Comparison of ENCODE assay signal across 18 cellular contexts in the genomic region with DNA sequence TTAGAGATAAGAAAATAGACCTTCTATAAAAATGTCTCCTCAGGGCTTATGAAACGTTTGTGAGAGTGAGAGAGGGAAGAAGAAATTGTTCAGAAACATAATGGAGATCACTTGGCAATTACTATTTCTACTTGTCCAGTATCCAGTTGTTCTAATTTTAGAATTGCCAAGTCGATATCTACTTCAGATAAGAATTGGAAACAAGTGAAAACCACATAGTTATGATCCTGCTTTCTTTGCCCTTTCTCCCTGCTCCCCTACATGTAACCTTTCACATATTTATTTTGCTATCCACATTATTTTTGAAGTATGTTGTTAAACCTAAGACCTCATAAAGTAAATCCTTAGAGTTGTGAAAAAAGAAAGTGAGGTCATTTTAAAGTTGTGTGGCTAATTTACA.
DNase-seq lines count a peak whose midpoint lies in the region; ATAC-seq and TF ChIP-seq lines count a peak whose summit lies in the region.
"Had no signal": no experiment of that assay in that cellular context is flagged by ENCODE, and none has a peak within 500 bp of the region (broad histone marks: within the 10 kb centered on the region; RNA-seq: fewer than 3 reads in every experiment).

No MANE protein-coding gene starts in this region.

- dilution Hi-C loops in mammary epithelial cell (cut with HindIII; ENCODE audit: low sequenced_read_pairs), result no loop called here

- H3K27me3 ChIP-seq in ACC112 (ENCODE audit: insufficient read depth, low read length) (no peaks in the 10 kb centered on the region), left lung (no peaks in the 10 kb centered on the region), BE2C (no peaks in the 10 kb centered on the region), mammary epithelial cell (ENCODE audit: insufficient read depth, low read length) (no peaks in the 10 kb centered on the region)
- H3K27me3 ChIP-seq: BLaER1 had no signal

- peak overlapping the region in 3 of 4 donors; percentile 58 to 85 (median 79) for H3K4me3 Mint-ChIP-seq in IgD-negative memory B cell
- H3K4me3 Mint-ChIP-seq in stimulated activated memory B cell treated with anti-CD40 and anti-IgM and Interleukin-4, amounts not matched to agents 10 μg/mL and 1 μg/mL and 100 μg/mL, for 72 hours, result peak overlapping the region; percentile 33
- H3K4me3 Mint-ChIP-seq: CD4-positive, CD25-positive, alpha-beta regulatory T cell; CD8-positive, alpha-beta T cell had no signal

- no peaks in the 10 kb centered on the region for H3K27me3 Mint-ChIP-seq in IgD-negative memory B cell
- no peaks in the 10 kb centered on the region for H3K27me3 Mint-ChIP-seq in stimulated activated memory B cell treated with anti-CD40 and anti-IgM and Interleukin-4, amounts not matched to agents 10 μg/mL and 1 μg/mL and 100 μg/mL, for 72 hours
- H3K27me3 Mint-ChIP-seq: CD4-positive, CD25-positive, alpha-beta regulatory T cell had no signal

- no peaks in the 10 kb centered on the region for H3K79me2 ChIP-seq in ACC112 (ENCODE audit: control insufficient read depth, insufficient read depth, low read length, unreplicated experiment)
- no peaks in the 10 kb centered on the region for H3K79me2 ChIP-seq in mammary epithelial cell (ENCODE audit: insufficient read depth, low read length)

- DNase-seq in left lung, result no peak
- no peak for DNase-seq in BE2C
- no peak for DNase-seq in NCI-H524 treated with DMSO at 0.1 percent for 48 hours (lab: John Stamatoyannopoulos, UW)
- no peak for DNase-seq in mammary epithelial cell
- DNase-seq: 8988T; Caco-2; CD4-positive, CD25-positive, alpha-beta regulatory T cell; CD8-positive, alpha-beta T cell; DMS153; DND-41; GOT3 had no signal

- H3K9ac ChIP-seq in mammary epithelial cell (ENCODE audit: insufficient read depth, low read length), result no peak overlapping the region
- H3K9ac ChIP-seq: BLaER1 had no signal

- H2AFZ ChIP-seq in ACC112 (ENCODE audit: low read length, unreplicated experiment) (peak overlapping the region; percentile 24), mammary epithelial cell (ENCODE audit: low read depth, low read length) (no peak overlapping the region)

- in situ Hi-C loops in mammary epithelial cell (cut with MboI; ENCODE audit: low sequenced_read_pairs in 2 of 2), result no loop called here

- H3K36me3 Mint-ChIP-seq in IgD-negative memory B cell, result peaks cover 19% of the 10 kb centered on the region
- peaks cover 6% of the 10 kb centered on the region for H3K36me3 Mint-ChIP-seq in stimulated activated memory B cell treated with anti-CD40 and anti-IgM and Interleukin-4, amounts not matched to agents 10 μg/mL and 1 μg/mL and 100 μg/mL, for 72 hours
- H3K36me3 Mint-ChIP-seq: CD4-positive, CD25-positive, alpha-beta regulatory T cell; CD8-positive, alpha-beta T cell had no signal

- intact Hi-C loops in left lung (cut with DNase I), result no loop called here
- intact Hi-C loops in mammary epithelial cell (cut with micrococcal nuclease), result no loop called here

- WGBS in mammary epithelial cell (ENCODE audit: low coverage, missing lambda C conversion rate), result 0% methylated on average over 2 of the region's 2 CpGs

- no peaks in the 10 kb centered on the region for H4K20me1 ChIP-seq in mammary epithelial cell (ENCODE audit: insufficient read depth, low read length)
- H4K20me1 ChIP-seq: BLaER1 had no signal

- no peaks in the 10 kb centered on the region for H3K36me3 ChIP-seq in ACC112 (ENCODE audit: insufficient read depth, low read length)
- no peaks in the 10 kb centered on the region for H3K36me3 ChIP-seq in left lung
- H3K36me3 ChIP-seq in BE2C, result no peaks in the 10 kb centered on the region
- H3K36me3 ChIP-seq in mammary epithelial cell (ENCODE audit: insufficient read depth, low read length), result no peaks in the 10 kb centered on the region
- H3K36me3 ChIP-seq: BLaER1, HAP-1 had no signal

- ATAC-seq in left lung, result peak; percentile 38
- ATAC-seq in stimulated activated memory B cell treated with anti-CD40 and anti-IgM and Interleukin-4, amounts not matched to agents 10 μg/mL and 1 μg/mL and 100 μg/mL, for 72 hours, result no peak
- ATAC-seq: A549; CD8-positive, alpha-beta T cell had no signal

- no peak overlapping the region for H3K27ac ChIP-seq in ACC112 (ENCODE audit: low read depth, low read length)
- no peak overlapping the region for H3K27ac ChIP-seq in left lung
- H3K27ac ChIP-seq in mammary epithelial cell (ENCODE audit: insufficient read depth, low read depth, low read length), result no peak overlapping the region
- H3K27ac ChIP-seq: A549, BLaER1, C4-2B had no signal

- CTCF ChIA-PET in mammary epithelial cell (lab: Charles Lee; ENCODE audit: low non-redundant PET), result no interaction called here

- no TSS peak for BruUV-seq in mammary epithelial cell (replicated peaks; lab: Mats Ljungman, UMichigan)

- H3K4me3 ChIP-seq in ACC112 (ENCODE audit: low read depth, low read length), result no peak overlapping the region
- H3K4me3 ChIP-seq in left lung, result no peak overlapping the region
- no peak overlapping the region for H3K4me3 ChIP-seq in BE2C (ENCODE audit: low read depth, low read length)
- no peak overlapping the region for H3K4me3 ChIP-seq in mammary epithelial cell (replicated peaks in 1 of 3; ENCODE audit: insufficient read depth in 1 of 3, low read depth in 2 of 3, low read length in 3 of 3)
- H3K4me3 ChIP-seq: A549, BLaER1, HAP-1 had no signal

- H3K4me1 Mint-ChIP-seq in IgD-negative memory B cell, result peaks cover 16 to 26% (median 23%) of the 10 kb centered on the region in 3 donors
- H3K4me1 Mint-ChIP-seq in stimulated activated memory B cell treated with anti-CD40 and anti-IgM and Interleukin-4, amounts not matched to agents 10 μg/mL and 1 μg/mL and 100 μg/mL, for 72 hours, result peaks cover 18% of the 10 kb centered on the region
- H3K4me1 Mint-ChIP-seq: CD4-positive, CD25-positive, alpha-beta regulatory T cell had no signal

- TF ChIP-seq CTCF in left lung (IDR thresholded peaks at IDR 0.05) (no peak), BE2C (IDR thresholded peaks at IDR 0.05; ENCODE audit: low read depth, low read length) (no peak), mammary epithelial cell (conservative IDR thresholded peaks at IDR 0.05 in 1 of 2, IDR thresholded peaks at IDR 0.05 in 1 of 2; ENCODE audit: extremely low read depth in 1 of 2, insufficient read depth in 1 of 2, low read depth in 1 of 2, low read length in 2 of 2) (no peak)

- H3K4me2 ChIP-seq in mammary epithelial cell (ENCODE audit: insufficient read depth, low read depth, low read length), result no peak overlapping the region
- H3K4me2 ChIP-seq: A549, BLaER1 had no signal

- peaks cover 0 to 4% (median 0%) of the 10 kb centered on the region in 3 donors for H3K9me3 Mint-ChIP-seq in IgD-negative memory B cell
- H3K9me3 Mint-ChIP-seq in stimulated activated memory B cell treated with anti-CD40 and anti-IgM and Interleukin-4, amounts not matched to agents 10 μg/mL and 1 μg/mL and 100 μg/mL, for 72 hours, result peaks cover 3% of the 10 kb centered on the region

- H3K9me3 ChIP-seq in left lung, result peaks cover 0 to 3% of the 10 kb centered on the region in 2 donors
- H3K9me3 ChIP-seq in BE2C, result no peaks in the 10 kb centered on the region
- H3K9me3 ChIP-seq in mammary epithelial cell (replicated peaks; ENCODE audit: insufficient read depth, low read length), result no peaks in the 10 kb centered on the region
- H3K9me3 ChIP-seq: A549, BLaER1, Caco-2, HAP-1 had no signal

- H3K27ac Mint-ChIP-seq in IgD-negative memory B cell, result peak overlapping the region in 2 of 3 donors; percentile 17 to 46
- peak overlapping the region; percentile 81 for H3K27ac Mint-ChIP-seq in stimulated activated memory B cell treated with anti-CD40 and anti-IgM and Interleukin-4, amounts not matched to agents 10 μg/mL and 1 μg/mL and 100 μg/mL, for 72 hours
- H3K27ac Mint-ChIP-seq: CD4-positive, CD25-positive, alpha-beta regulatory T cell; CD8-positive, alpha-beta T cell had no signal

- H3K4me1 ChIP-seq in ACC112 (ENCODE audit: control insufficient read depth, insufficient read depth, low read length, unreplicated experiment) (no peaks in the 10 kb centered on the region), left lung (no peaks in the 10 kb centered on the region), BE2C (no peaks in the 10 kb centered on the region), mammary epithelial cell (ENCODE audit: insufficient read depth, low read length) (no peaks in the 10 kb centered on the region)
- H3K4me1 ChIP-seq: A549, Caco-2, HAP-1 had no signal
